In genomic region chr15:93324191-93324590, GRCh38 we compare ENCODE assay signal across 25 cellular contexts.
"Had no signal": no experiment of that assay in that cellular context is flagged by ENCODE, and none has a peak within 500 bp of the region (broad histone marks: within the 10 kb centered on the region; RNA-seq: fewer than 3 reads in every experiment).

No MANE protein-coding gene starts in this region.

- H3K4me3 ChIP-seq: colonic mucosa, esophagus squamous epithelium, gastroesophageal sphincter, heart left ventricle, hepatocyte, left lung, lower lobe of right lung, mucosa of descending colon had no signal

- H3K27ac ChIP-seq: colonic mucosa, epithelial cell of prostate, esophagus squamous epithelium, gastroesophageal sphincter, heart left ventricle, hepatocyte, left lung, lower lobe of right lung had no signal

- H3K27ac Mint-ChIP-seq: dendritic cell treated with granulocyte-macrophage colony-stimulating factor and Interleukin-4, amounts not matched to agents 40 ng/mL and 50 ng/mL, for 4 days; effector memory CD8-positive, alpha-beta T cell; endodermal cell; immature natural killer cell; mesothelial cell of epicardium had no signal

- DNase-seq: colonic mucosa; cortex of kidney; effector CD8-positive, alpha-beta T cell; effector memory CD8-positive, alpha-beta T cell; endodermal cell; erythroblast; esophagus squamous epithelium; foreskin fibroblast; foreskin melanocyte; heart left ventricle; hypothalamus; immature natural killer cell; islet precursor cell; left cardiac atrium; left lung; left ventricle myocardium superior; lower lobe of right lung; mesenchymal stem cell; mucosa of descending colon had no signal

- H3K36me3 Mint-ChIP-seq: immature natural killer cell, mesothelial cell of epicardium had no signal

- H2AFZ ChIP-seq: hepatocyte had no signal

- H3K9me3 ChIP-seq: colonic mucosa, esophagus squamous epithelium, gastroesophageal sphincter, heart left ventricle, left lung, lower lobe of right lung, mucosa of descending colon had no signal

- H3K36me3 ChIP-seq: colonic mucosa, esophagus squamous epithelium, gastroesophageal sphincter, heart left ventricle, left lung, lower lobe of right lung had no signal

- FAIRE-seq: endometrium had no signal

- H3K4me3 Mint-ChIP-seq: dendritic cell treated with granulocyte-macrophage colony-stimulating factor and Interleukin-4, amounts not matched to agents 40 ng/mL and 50 ng/mL, for 4 days; effector memory CD8-positive, alpha-beta T cell; endodermal cell; immature natural killer cell; mesothelial cell of epicardium had no signal

- H3K4me2 ChIP-seq: hepatocyte had no signal

- H3K4me1 Mint-ChIP-seq: immature natural killer cell had no signal

- H3K27me3 ChIP-seq: colonic mucosa, esophagus squamous epithelium, gastroesophageal sphincter, hepatocyte, left lung had no signal

- H3K9me3 Mint-ChIP-seq: dendritic cell treated with granulocyte-macrophage colony-stimulating factor and Interleukin-4, amounts not matched to agents 40 ng/mL and 50 ng/mL, for 4 days; effector memory CD8-positive, alpha-beta T cell; endodermal cell; immature natural killer cell; mesothelial cell of epicardium had no signal

- H3K79me2 ChIP-seq: hepatocyte had no signal

- H3K4me1 ChIP-seq: colonic mucosa, gastroesophageal sphincter, heart left ventricle, left lung, lower lobe of right lung had no signal
